1 cellular context compared by ENCODE assay signal in genomic region chr12:52407918-52408317, GRCh38.
TF ChIP-seq lines count a peak whose summit lies in the region.

No MANE protein-coding gene starts in this region.

TF ChIP-seq in A549, 52 proteins besides CTCF, POLR2A, EP300 and RAD21 (continued from another document):
- no peak for TF ChIP-seq ELK1 (IDR thresholded peaks at IDR 0.05; ENCODE audit: low read depth, low read length)
- no peak for TF ChIP-seq ZFP36 (IDR thresholded peaks at IDR 0.05; ENCODE audit: borderline replicate concordance, partially characterized antibody)
- no peak for TF ChIP-seq CBX8 (IDR thresholded peaks at IDR 0.05)
